20 cellular contexts compared by ENCODE assay signal in the genomic region with DNA sequence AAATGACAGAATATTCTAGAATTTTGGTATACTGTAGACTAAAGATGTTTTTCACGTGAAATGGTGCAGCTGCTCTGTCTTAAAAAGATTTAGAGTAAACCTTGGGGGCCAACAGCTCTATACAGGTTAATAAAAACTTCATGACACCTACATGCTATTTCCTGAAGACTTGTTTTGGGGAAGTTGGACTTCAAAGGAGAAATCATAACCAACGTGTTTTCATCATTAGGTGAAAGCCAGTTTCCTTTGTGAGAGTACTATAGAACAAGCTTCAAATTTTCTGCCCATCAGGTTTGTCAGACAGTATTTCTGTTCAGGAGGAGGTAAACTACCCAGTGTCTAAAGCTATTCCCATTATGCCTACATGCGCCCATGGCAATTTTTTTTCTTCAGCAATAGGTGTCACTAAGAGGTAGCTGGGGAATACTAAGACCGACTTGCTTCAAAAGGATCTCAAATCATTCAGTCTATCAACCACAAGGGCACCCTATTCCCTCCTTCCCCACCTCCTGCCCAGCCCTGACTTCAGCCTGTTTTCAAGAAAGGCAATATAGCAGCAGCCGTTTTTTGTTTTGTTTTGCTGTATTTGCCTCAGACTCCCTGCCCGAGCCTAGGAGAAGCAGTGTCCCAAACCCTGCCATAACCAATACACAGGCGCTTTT.
DNase-seq lines count a peak whose midpoint lies in the region; ATAC-seq, FAIRE-seq and TF ChIP-seq lines count a peak whose summit lies in the region.
"Had no signal": no experiment of that assay in that cellular context is flagged by ENCODE, and none has a peak within 500 bp of the region (broad histone marks: within the 10 kb centered on the region; RNA-seq: fewer than 3 reads in every experiment).

No MANE protein-coding gene starts in this region.

- H3K4me1 Mint-ChIP-seq in H9: peaks cover 33 to 47% of the 10 kb centered on the region in 2 experiments

- TF ChIP-seq RAD21 in H1 (IDR thresholded peaks at IDR 0.05 in 1 of 2, conservative IDR thresholded peaks at IDR 0.05 in 1 of 2; ENCODE audit: low read depth in 2 of 2, low read length in 2 of 2): peak; percentile 26 to 36; a peak in 3 of 4 replicates

- no peaks in the 10 kb centered on the region for H3K9me3 Mint-ChIP-seq in H9

- no peaks in the 10 kb centered on the region for H3K9me2 ChIP-seq in GM23248 (ENCODE audit: insufficient read depth)

- H3K9ac ChIP-seq in H9 (ENCODE audit: extremely low read depth, insufficient read length, low read length) (no peak overlapping the region), H1 (replicated peaks in 1 of 4; ENCODE audit: extremely low read depth in 1 of 4, low read depth in 3 of 4, low read length in 3 of 4) (no peak overlapping the region), GM23248 (no peak overlapping the region)
- H3K9ac ChIP-seq: BLaER1, KMS-11 had no signal

- H3K23me2 ChIP-seq in H9 (ENCODE audit: insufficient read length, low read depth, low read length, poor library complexity, severe bottlenecking) (no peaks in the 10 kb centered on the region), H1 (ENCODE audit: low read depth, low read length) (no peaks in the 10 kb centered on the region)

- no peak overlapping the region for H2AK5ac ChIP-seq in H9 (ENCODE audit: insufficient read length, low read length)
- no peak overlapping the region for H2AK5ac ChIP-seq in H1 (ENCODE audit: low read depth, low read length)

- no peak for ATAC-seq in GM18858 (IDR thresholded peaks at IDR 0.05; ENCODE audit: unreplicated experiment)
- ATAC-seq: HepG2 had no signal

- H3K27ac ChIP-seq in H9 (ENCODE audit: insufficient read length, low read depth, low read length): no peak overlapping the region
- H3K27ac ChIP-seq in H1 (ENCODE audit: low read depth, low read length): no peak overlapping the region
- no peak overlapping the region for H3K27ac ChIP-seq in GM23248
- H3K27ac ChIP-seq: BLaER1, KMS-11, PC-9, SK-N-MC had no signal

- H3K36me3 Mint-ChIP-seq in H9 (ENCODE audit: insufficient read depth in 1 of 3, low read depth in 3 of 3): peaks cover 0 to 6% (median 0%) of the 10 kb centered on the region in 3 experiments; a peak in 1 of 7 replicates

- H3T11ph ChIP-seq in H9 (ENCODE audit: low read length): no peak overlapping the region

- H3K79me1 ChIP-seq in H9 (ENCODE audit: insufficient read depth, low read depth, low read length, poor library complexity, severe bottlenecking): no peaks in the 10 kb centered on the region
- no peaks in the 10 kb centered on the region for H3K79me1 ChIP-seq in H1 (ENCODE audit: low read depth, low read length)

- H4K91ac ChIP-seq in H9 (ENCODE audit: insufficient read length, low read depth, low read length) (no peak overlapping the region), H1 (replicated peaks; ENCODE audit: insufficient read length, low read length) (no peak overlapping the region)

- no peaks in the 10 kb centered on the region for H3K79me2 ChIP-seq in H9 (ENCODE audit: insufficient read depth, low read length)
- H3K79me2 ChIP-seq in H1 (ENCODE audit: control insufficient read depth in 1 of 2, insufficient read depth in 2 of 2, low read length in 2 of 2): no peaks in the 10 kb centered on the region
- no peaks in the 10 kb centered on the region for H3K79me2 ChIP-seq in GM23248 (ENCODE audit: insufficient read depth)

- H2BK120ac ChIP-seq in H9 (ENCODE audit: low read depth, low read length, poor library complexity, severe bottlenecking) (no peak overlapping the region), H1 (replicated peaks; ENCODE audit: low read depth, low read length) (no peak overlapping the region)

- H3K9me3 ChIP-seq in H9 (ENCODE audit: control insufficient read depth, low read depth, low read length) (no peaks in the 10 kb centered on the region), H1 (ENCODE audit: insufficient read depth in 2 of 2, low read depth in 1 of 2, low read length in 1 of 2) (no peaks in the 10 kb centered on the region), GM23248 (ENCODE audit: low read depth) (peaks cover 4% of the 10 kb centered on the region)
- H3K9me3 ChIP-seq: BLaER1, MG63 had no signal

- H2BK5ac ChIP-seq in H9 (ENCODE audit: insufficient read length, low read length): no peak overlapping the region
- H2BK5ac ChIP-seq in H1 (ENCODE audit: low read depth, low read length): no peak overlapping the region; the same call in 1 of the 2 replicates

- H4K5ac ChIP-seq in H9 (ENCODE audit: insufficient read length, low read depth, low read length) (no peak overlapping the region), H1 (ENCODE audit: insufficient read length, low read depth, low read length) (no peak overlapping the region)

- no peak for TF ChIP-seq POLR2A in H1 (IDR thresholded peaks at IDR 0.05; ENCODE audit: control extremely low read depth in 1 of 2, low read depth in 2 of 2, low read length in 2 of 2)

- H3K27me3 Mint-ChIP-seq in H9 (ENCODE audit: low read depth): no peaks in the 10 kb centered on the region

- POLR2A ChIA-PET in H1 (lab: Charles Lee; ENCODE audit: partially characterized antibody): no interaction called here

- no peak for TF ChIP-seq EP300 in H1 (IDR thresholded peaks at IDR 0.05; ENCODE audit: borderline replicate concordance in 1 of 2, low read depth in 2 of 2, low read length in 2 of 2)

- H4K20me1 ChIP-seq in H9 (ENCODE audit: control insufficient read depth, insufficient read depth, insufficient read length) (no peaks in the 10 kb centered on the region), H1 (replicated peaks in 1 of 2; ENCODE audit: control insufficient read depth in 1 of 2, insufficient read depth in 2 of 2, low read length in 2 of 2) (no peaks in the 10 kb centered on the region), GM23248 (ENCODE audit: insufficient read depth) (no peaks in the 10 kb centered on the region)
- H4K20me1 ChIP-seq: BLaER1 had no signal

- H4K8ac ChIP-seq in H9 (replicated peaks; ENCODE audit: insufficient read length, low read depth, low read length) (no peak overlapping the region), H1 (ENCODE audit: extremely low read depth, insufficient read depth, low read length) (no peak overlapping the region)

- H3K14ac ChIP-seq in H9 (ENCODE audit: insufficient read depth, low read length) (no peak overlapping the region), H1 (ENCODE audit: insufficient read length) (no peak overlapping the region)

- in situ Hi-C loops in GM23248 (cut with MboI): no loop called here

- H2BK12ac ChIP-seq in H9 (ENCODE audit: insufficient read length, low read depth, low read length) (no peak overlapping the region), H1 (ENCODE audit: low read depth, low read length) (no peak overlapping the region)

- no peaks in the 10 kb centered on the region for H3F3A ChIP-seq in GM23248 (ENCODE audit: insufficient read depth)

- H2BK15ac ChIP-seq in H9 (ENCODE audit: low read depth, low read length) (no peak overlapping the region), H1 (ENCODE audit: low read length) (no peak overlapping the region)

- no CpG with 5 or more reads among the region's 7 CpGs for WGBS in H9 (ENCODE audit: extremely low coverage, insufficient read length, low lambda C conversion rate)
- WGBS in H1 (ENCODE audit: extremely low coverage in 1 of 2, insufficient coverage in 1 of 2, insufficient read length in 1 of 2, insufficient replicate concordance in 2 of 2, low coverage in 1 of 2, low lambda C conversion rate in 2 of 2, missing lambda C conversion rate in 1 of 2), 2 experiments: 79% methylated on average over 7 of the region's 7 CpGs; no CpG with 5 or more reads in 1 of the 2 experiments
- 9 to 10% methylated on average over 7 of the region's 7 CpGs for WGBS in GM23248 (ENCODE audit: low coverage in 1 of 2, low lambda C conversion rate in 2 of 2, missing lambda C conversion rate in 2 of 2), 2 experiments

- 0 out of 3 replicates have a peak, but pooled peaks have one; percentile 12 for TF ChIP-seq CTCF in H9 (conservative IDR thresholded peaks at IDR 0.05)
- TF ChIP-seq CTCF in H1 (IDR thresholded peaks at IDR 0.05; ENCODE audit: control extremely low read depth in 1 of 3, insufficient read depth in 1 of 3, low read depth in 1 of 3, low read length in 3 of 3): peak in 1 of 3 experiments; percentile 11; a peak in 1 of 4 replicates

- no peak overlapping the region for H2BK20ac ChIP-seq in H9 (ENCODE audit: low read depth, low read length, poor library complexity, severe bottlenecking)
- no peak overlapping the region for H2BK20ac ChIP-seq in H1 (ENCODE audit: low read length)

- H3K4me3 ChIP-seq in H1 (ENCODE audit: extremely low read depth in 1 of 4, insufficient read depth in 2 of 4, low read depth in 3 of 4, low read length in 4 of 4) (no peak overlapping the region), GM23248 (no peak overlapping the region)
- H3K4me3 ChIP-seq: BLaER1, MG63, PC-9, SK-N-MC had no signal

- no peak overlapping the region for H3K4ac ChIP-seq in H9 (ENCODE audit: low read depth, low read length)
- no peak overlapping the region for H3K4ac ChIP-seq in H1 (replicated peaks; ENCODE audit: insufficient read length, low read depth, low read length)

- no peak for FAIRE-seq in H1 (lab: Jason Lieb, UNC)
- FAIRE-seq: HepG2 had no signal

- no peak overlapping the region for H3K23ac ChIP-seq in H9 (ENCODE audit: insufficient read length, low read depth, low read length)
- no peak overlapping the region for H3K23ac ChIP-seq in H1 (ENCODE audit: insufficient read length)

- H2AFZ ChIP-seq in H9 (ENCODE audit: low read length) (no peak overlapping the region), H1 (ENCODE audit: low read length) (0 out of 2 replicates have a peak overlapping the region, but pooled peaks have one; percentile 2), GM23248 (no peak overlapping the region)
- H2AFZ ChIP-seq: PC-9 had no signal

- H3K4me1 ChIP-seq in H9 (ENCODE audit: insufficient read depth, low read length) (peaks cover 5% of the 10 kb centered on the region; the same call in 1 of the 2 replicates), H1 (replicated peaks in 1 of 4; ENCODE audit: control insufficient read depth in 3 of 4, insufficient read depth in 4 of 4, low read length in 3 of 4) (peaks cover 4 to 19% (median 16%) of the 10 kb centered on the region in 4 experiments), GM23248 (ENCODE audit: insufficient read depth) (no peaks in the 10 kb centered on the region)
- H3K4me1 ChIP-seq: BLaER1 had no signal

- no peak overlapping the region for H3K56ac ChIP-seq in H9 (ENCODE audit: insufficient read length, low read depth, low read length)
- no peak overlapping the region for H3K56ac ChIP-seq in H1 (replicated peaks; ENCODE audit: insufficient read length, low read depth, low read length)

- DNase-seq in H9 (no peak), NCI-H2227 (lab: John Stamatoyannopoulos, UW; ENCODE audit: unreplicated experiment) (peak; percentile 38), H1 (ENCODE audit: low read depth in 1 of 2, low spot score in 2 of 2) (no peak), renal cortical epithelial cell (ENCODE audit: low read depth) (peak; percentile 7), GM23248 (no peak), NCI-H2029 (lab: John Stamatoyannopoulos, UW) (no peak)
- DNase-seq: DMS153, EL, MG63, NCI-H1105, NCI-H187 treated with DMSO at 0.1 percent for 48 hours, NCI-H2171 treated with DMSO at 0.1 percent for 48 hours, NCI-H526, PC-9, T-helper 1 cell had no signal

- H3K4me2 ChIP-seq in H9 (ENCODE audit: insufficient read depth, insufficient read length, low read length) (no peak overlapping the region), H1 (ENCODE audit: insufficient read depth in 1 of 2, low read depth in 2 of 2, low read length in 2 of 2) (no peak overlapping the region), GM23248 (ENCODE audit: unreplicated experiment) (no peak overlapping the region)
- H3K4me2 ChIP-seq: BLaER1, KMS-11, PC-9 had no signal

- H3K27ac Mint-ChIP-seq in H9: no peak overlapping the region; a peak in 1 of 7 replicates

- CTCF ChIA-PET in H1 (lab: Charles Lee; ENCODE audit: partially characterized antibody): interaction anchor here (0.6 to 2.6 kb wide), 10 partner anchors 10 to 348 kb away, joined by 3 to 12 read pairs (median 3); no protein-coding TSS in a partner anchor

- H3K18ac ChIP-seq in H9 (ENCODE audit: insufficient read length, low read depth, low read length) (no peak overlapping the region), H1 (ENCODE audit: extremely low read depth, low read length) (no peak overlapping the region)

- no peaks in the 10 kb centered on the region for H3K36me3 ChIP-seq in H1 (ENCODE audit: control insufficient read depth in 2 of 4, insufficient read depth in 4 of 4, low read length in 3 of 4)
- H3K36me3 ChIP-seq in GM23248 (ENCODE audit: low read depth): no peaks in the 10 kb centered on the region
- H3K36me3 ChIP-seq: BLaER1, MG63 had no signal

- H3K27me3 ChIP-seq in H9 (ENCODE audit: insufficient read depth, low read length) (no peaks in the 10 kb centered on the region), H1 (replicated peaks in 1 of 4; ENCODE audit: control insufficient read depth in 3 of 4, extremely low read depth in 1 of 4, insufficient read depth in 3 of 4, low read length in 3 of 4) (no peaks in the 10 kb centered on the region), GM23248 (replicated peaks; ENCODE audit: insufficient read depth) (no peaks in the 10 kb centered on the region)
- H3K27me3 ChIP-seq: BLaER1, MG63 had no signal

- no peak overlapping the region for H3K4me3 Mint-ChIP-seq in H9

Comparison
In these comparisons a context has a peak if more than half of its experiments do, and no peak if none do; other contexts are left out.
1. DNase-seq: peak in NCI-H2227 (single experiment) and renal cortical epithelial cell (single experiment); none in H9 (single experiment), H1 (0 of 2), GM23248 (single experiment) and NCI-H2029 (single experiment).